ENCODE assay signal across 8 cellular contexts in genomic region chr2:209579236-209579749, GRCh38.
A peak's percentile ranks its signal among the peaks of the same experiment; 100 is the strongest.
DNase-seq lines count a peak whose midpoint lies in the region; ATAC-seq and TF ChIP-seq lines count a peak whose summit lies in the region.

No MANE protein-coding gene starts in this region.

- H3K4me1 Mint-ChIP-seq in memory B cell (peaks cover 5% of the 10 kb centered on the region), Caco-2 (ENCODE audit: low read depth, unreplicated experiment) (no peaks in the 10 kb centered on the region)

- peak overlapping the region; percentile 32 for H3K4me3 ChIP-seq in astrocyte of the spinal cord (ENCODE audit: low read depth, low read length)
- no peak overlapping the region for H3K4me3 ChIP-seq in Caco-2 (ENCODE audit: low read depth, low read length)

- ATAC-seq in memory B cell (ENCODE audit: low read depth) (no peak), HG03159 (IDR thresholded peaks at IDR 0.05; ENCODE audit: unreplicated experiment) (no peak), GM21576 (IDR thresholded peaks at IDR 0.05; ENCODE audit: unreplicated experiment) (no peak)

- POLR2A ChIA-PET in Caco-2 (lab: Charles Lee) = no interaction called here

- no peak overlapping the region for H3K27ac Mint-ChIP-seq in memory B cell
- H3K27ac Mint-ChIP-seq in Caco-2 (ENCODE audit: unreplicated experiment) = no peak overlapping the region

- H3K9me3 Mint-ChIP-seq in memory B cell (no peaks in the 10 kb centered on the region), Caco-2 (ENCODE audit: unreplicated experiment) (no peaks in the 10 kb centered on the region)

- BruUV-seq in Caco-2 (replicated peaks; lab: Mats Ljungman, UMichigan) = no TSS peak

- H3K36me3 ChIP-seq in Caco-2 (ENCODE audit: control insufficient read depth, insufficient read depth, low read length) = no peaks in the 10 kb centered on the region

- no peaks in the 10 kb centered on the region for H3K27me3 Mint-ChIP-seq in memory B cell
- H3K27me3 Mint-ChIP-seq in Caco-2 (ENCODE audit: insufficient read depth, unreplicated experiment) = peaks cover 4% of the 10 kb centered on the region

- CTCF ChIA-PET in Caco-2 (lab: Charles Lee) = interaction anchor here (0.7 to 0.9 kb wide), 2 partner anchors 10 to 154 kb away, joined by 3 read pairs; no protein-coding TSS in a partner anchor

- peak; percentile 86 for DNase-seq in COR-L47 (lab: John Stamatoyannopoulos, UW)
- DNase-seq in NCI-H1694 treated with DMSO at 0.1 percent for 48 hours (lab: John Stamatoyannopoulos, UW) = peak; percentile 86
- DNase-seq in astrocyte of the spinal cord (ENCODE audit: low read depth, low spot score) = peak; percentile 44
- no peak for DNase-seq in memory B cell (ENCODE audit: low spot score in 2 of 2)
- DNase-seq in Caco-2 = no peak
- DNase-seq in LoVo (ENCODE audit: low spot score) = no peak

- TF ChIP-seq CTCF in astrocyte of the spinal cord (IDR thresholded peaks at IDR 0.05; ENCODE audit: low read depth, low read length) = no peak
- TF ChIP-seq CTCF in Caco-2 (IDR thresholded peaks at IDR 0.05; ENCODE audit: insufficient read depth in 1 of 2, low read depth in 1 of 2, low read length in 1 of 2, severe bottlenecking in 1 of 2, unreplicated experiment in 1 of 2) = no peak

- H3K4me1 ChIP-seq in Caco-2 = no peaks in the 10 kb centered on the region

- H3K4me3 Mint-ChIP-seq in memory B cell (peak overlapping the region; percentile 69), Caco-2 (ENCODE audit: unreplicated experiment) (no peak overlapping the region)

- in situ Hi-C loops in astrocyte of the spinal cord (cut with HindIII; ENCODE audit: low sequenced_read_pairs) = no loop called here

- H3K27me3 ChIP-seq in Caco-2 (replicated peaks; ENCODE audit: control insufficient read depth, insufficient read depth, low read length) = no peaks in the 10 kb centered on the region

- no peaks in the 10 kb centered on the region for H3K36me3 Mint-ChIP-seq in memory B cell
- no peaks in the 10 kb centered on the region for H3K36me3 Mint-ChIP-seq in Caco-2 (ENCODE audit: insufficient read depth, unreplicated experiment)

- intact Hi-C loops in Caco-2 (cut with micrococcal nuclease; ENCODE audit: unreplicated experiment) = loop anchor here (5.0 to 10.0 kb wide), 2 partner anchors 386 to 1182 kb away; no protein-coding TSS in a partner anchor

- no peaks in the 10 kb centered on the region for H3K9me3 ChIP-seq in Caco-2

Comparison
In these comparisons a context has a peak if more than half of its experiments do, and no peak if none do; other contexts are left out.
1. DNase-seq: peak in COR-L47 (single experiment), NCI-H1694 treated with DMSO at 0.1 percent for 48 hours (single experiment) and astrocyte of the spinal cord (single experiment); none in memory B cell (0 of 2), Caco-2 (0 of 2) and LoVo (single experiment).